Comparison of ENCODE assay signal across 17 cellular contexts in the genomic region with DNA sequence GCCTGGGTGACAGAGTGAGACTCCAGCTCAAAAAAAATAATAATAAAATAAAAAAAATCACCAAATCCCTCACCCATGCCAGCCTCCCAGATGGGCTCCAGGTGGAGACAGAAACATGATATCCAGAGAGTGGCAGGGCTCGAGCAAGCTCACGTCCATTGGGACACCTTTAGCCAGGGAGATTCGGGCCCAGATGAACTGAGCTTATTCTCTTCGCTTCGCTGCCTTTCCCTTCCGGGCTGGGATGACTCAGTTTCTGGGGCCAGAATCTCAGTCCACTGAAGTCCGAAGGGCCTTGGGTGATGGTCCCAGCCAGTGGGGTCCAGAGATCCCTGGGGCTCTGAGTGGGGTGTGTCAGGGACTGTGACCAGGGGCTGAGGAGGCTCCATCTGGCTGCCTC. TPM values are rescaled to one million over a fixed set of nuclear protein-coding genes. Genes with fewer than 3 reads are reported as not detected.
DNase-seq lines count a peak whose midpoint lies in the region; ATAC-seq and TF ChIP-seq lines count a peak whose summit lies in the region.
"Had no signal": no experiment of that assay in that cellular context is flagged by ENCODE, and none has a peak within 500 bp of the region (broad histone marks: within the 10 kb centered on the region; RNA-seq: fewer than 3 reads in every experiment).

No MANE protein-coding gene starts in this region.

- no peak overlapping the region for H3K18ac ChIP-seq in neuronal stem cell (ENCODE audit: low read length)

- H2BK15ac ChIP-seq in neuronal stem cell (ENCODE audit: low read length): peak overlapping the region; percentile 90

- peaks cover 10% of the 10 kb centered on the region for H3K9me3 Mint-ChIP-seq in stimulated activated memory B cell treated with anti-CD40 and anti-IgM and Interleukin-4, amounts not matched to agents 10 μg/mL and 1 μg/mL and 100 μg/mL, for 72 hours
- H3K9me3 Mint-ChIP-seq in glutamatergic neuron (ENCODE audit: unreplicated experiment): peaks cover 10% of the 10 kb centered on the region

- H3K36me3 Mint-ChIP-seq in stimulated activated memory B cell treated with anti-CD40 and anti-IgM and Interleukin-4, amounts not matched to agents 10 μg/mL and 1 μg/mL and 100 μg/mL, for 72 hours: no peaks in the 10 kb centered on the region
- peaks cover 12% of the 10 kb centered on the region for H3K36me3 Mint-ChIP-seq in glutamatergic neuron (ENCODE audit: unreplicated experiment)

- TF ChIP-seq CTCF in epithelial cell of proximal tubule (conservative IDR thresholded peaks at IDR 0.05; ENCODE audit: low read depth, low read length) (peak; percentile 48), glutamatergic neuron (IDR thresholded peaks at IDR 0.05; ENCODE audit: partially characterized antibody, unreplicated experiment) (no peak)

- no peak overlapping the region for H3K14ac ChIP-seq in neuronal stem cell (ENCODE audit: low read length)

- H3K23ac ChIP-seq in neuronal stem cell (ENCODE audit: low read depth, low read length, poor library complexity): no peak overlapping the region

- no peak overlapping the region for H2AFZ ChIP-seq in neuronal stem cell (ENCODE audit: low read length)
- H2AFZ ChIP-seq: GM23248 had no signal

- peaks cover 8% of the 10 kb centered on the region for H3K4me1 Mint-ChIP-seq in stimulated activated memory B cell treated with anti-CD40 and anti-IgM and Interleukin-4, amounts not matched to agents 10 μg/mL and 1 μg/mL and 100 μg/mL, for 72 hours
- peaks cover 10% of the 10 kb centered on the region for H3K4me1 Mint-ChIP-seq in glutamatergic neuron (ENCODE audit: low read depth, unreplicated experiment)

- H3K36me3 ChIP-seq in neuronal stem cell (replicated peaks in 1 of 2; ENCODE audit: control insufficient read depth in 2 of 2, insufficient read depth in 2 of 2, low read length in 2 of 2): no peaks in the 10 kb centered on the region
- H3K36me3 ChIP-seq: HAP-1, SJSA1 had no signal

- H2BK12ac ChIP-seq in neuronal stem cell (ENCODE audit: low read length): no peak overlapping the region

- H3K4me2 ChIP-seq in neuronal stem cell (ENCODE audit: insufficient read depth, low read length, poor library complexity, severe bottlenecking): no peak overlapping the region

- H3K4ac ChIP-seq in neuronal stem cell (ENCODE audit: low read length): no peak overlapping the region

- no peak overlapping the region for H2BK120ac ChIP-seq in neuronal stem cell (ENCODE audit: low read depth, low read length)

- peaks cover 27% of the 10 kb centered on the region for H3K27me3 Mint-ChIP-seq in stimulated activated memory B cell treated with anti-CD40 and anti-IgM and Interleukin-4, amounts not matched to agents 10 μg/mL and 1 μg/mL and 100 μg/mL, for 72 hours
- H3K27me3 Mint-ChIP-seq in glutamatergic neuron (ENCODE audit: unreplicated experiment): peaks cover 4% of the 10 kb centered on the region

- no peaks in the 10 kb centered on the region for H3K79me1 ChIP-seq in neuronal stem cell (ENCODE audit: low read depth, low read length)

- no peak overlapping the region for H3K27ac ChIP-seq in neuronal stem cell (replicated peaks; ENCODE audit: low read length)
- H3K27ac ChIP-seq: C4-2B, GM23248, SJSA1 had no signal

- H2AK5ac ChIP-seq in neuronal stem cell (ENCODE audit: low read depth, low read length): no peak overlapping the region

- H2BK5ac ChIP-seq in neuronal stem cell (ENCODE audit: low read length): no peak overlapping the region

- no peak overlapping the region for H4K8ac ChIP-seq in neuronal stem cell (ENCODE audit: low read depth, low read length)

- DNase-seq in DMS 273 (lab: John Stamatoyannopoulos, UW; ENCODE audit: unreplicated experiment): peak; percentile 66
- peak; percentile 41 for DNase-seq in M059J (ENCODE audit: low read depth)
- DNase-seq in epithelial cell of proximal tubule (ENCODE audit: low read depth): no peak
- no peak for DNase-seq in neuronal stem cell (ENCODE audit: low spot score)
- DNase-seq in glutamatergic neuron: no peak
- DNase-seq: GF-D8, GM23248, NCI-H1092 treated with DMSO at 0.1 percent for 48 hours, NCI-H146, NCI-H2029 treated with DMSO at 0.1 percent for 48 hours, NCI-H510A, NCI-H82 had no signal

- H3K4me3 Mint-ChIP-seq in stimulated activated memory B cell treated with anti-CD40 and anti-IgM and Interleukin-4, amounts not matched to agents 10 μg/mL and 1 μg/mL and 100 μg/mL, for 72 hours: no peak overlapping the region
- H3K4me3 Mint-ChIP-seq in glutamatergic neuron (ENCODE audit: unreplicated experiment): no peak overlapping the region

- peaks cover 0 to 4% of the 10 kb centered on the region in 2 donors for H3K4me1 ChIP-seq in neuronal stem cell (ENCODE audit: control insufficient read depth in 2 of 2, insufficient read depth in 1 of 2, low read depth in 1 of 2, low read length in 2 of 2)
- H3K4me1 ChIP-seq: HAP-1, SJSA1 had no signal

- no peak overlapping the region for H3K9ac ChIP-seq in neuronal stem cell (ENCODE audit: low read depth, low read length, poor library complexity)
- H3K9ac ChIP-seq: GM23248 had no signal

- peaks cover 0 to 6% (median 0%) of the 10 kb centered on the region in 3 experiments for H3K27me3 ChIP-seq in neuronal stem cell (ENCODE audit: control insufficient read depth in 3 of 3, insufficient read depth in 3 of 3, low read depth in 1 of 3, low read length in 3 of 3)

- H3K27ac Mint-ChIP-seq in stimulated activated memory B cell treated with anti-CD40 and anti-IgM and Interleukin-4, amounts not matched to agents 10 μg/mL and 1 μg/mL and 100 μg/mL, for 72 hours: no peak overlapping the region
- no peak overlapping the region for H3K27ac Mint-ChIP-seq in glutamatergic neuron (ENCODE audit: unreplicated experiment)

- no peak for ATAC-seq in stimulated activated memory B cell treated with anti-CD40 and anti-IgM and Interleukin-4, amounts not matched to agents 10 μg/mL and 1 μg/mL and 100 μg/mL, for 72 hours
- no peak for ATAC-seq in GM18867 (IDR thresholded peaks at IDR 0.05; ENCODE audit: unreplicated experiment)

- H3K4me3 ChIP-seq in epithelial cell of proximal tubule (ENCODE audit: low read depth, low read length): no peak overlapping the region
- H3K4me3 ChIP-seq in neuronal stem cell (ENCODE audit: low read length in 2 of 2): no peak overlapping the region
- H3K4me3 ChIP-seq: GM23248, HAP-1, SJSA1 had no signal

- no peak overlapping the region for H4K91ac ChIP-seq in neuronal stem cell (ENCODE audit: low read depth, low read length, poor library complexity)

- H3K9me3 ChIP-seq in neuronal stem cell (replicated peaks in 1 of 2; ENCODE audit: control insufficient read depth in 2 of 2, insufficient read depth in 1 of 2, low read depth in 1 of 2, low read length in 2 of 2): no peaks in the 10 kb centered on the region
- H3K9me3 ChIP-seq: HAP-1, SJSA1 had no signal

- no CpG with 5 or more reads among the region's 7 CpGs for WGBS in neuronal stem cell (ENCODE audit: extremely low coverage in 2 of 2, insufficient read length in 2 of 2, insufficient replicate concordance in 1 of 2), 2 donors

RNA-seq across cellular contexts. Expression of gene MYEOV, which starts 23.0 kb away (rescaled TPM):
- 2.7 TPM in 2 replicates for total RNA-seq in M059J (2014; rRNA removed; shearing (Covaris generic))
- total RNA-seq in epithelial cell of proximal tubule (8.6 and 14.9 TPM in 2 replicates), glutamatergic neuron (ENCODE audit: unreplicated experiment) (not detected)
- 0.08 TPM for polyA plus RNA-seq in neuronal stem cell (2013, experiment 1 of 2)
- polyA plus RNA-seq in neuronal stem cell (2013, experiment 2 of 2): 0.26 TPM

Comparison
In these comparisons a context has a peak if more than half of its experiments do, and no peak if none do; other contexts are left out.
1. DNase-seq: peak in DMS 273 (single experiment) and M059J (single experiment); none in epithelial cell of proximal tubule (single experiment), neuronal stem cell (single experiment) and glutamatergic neuron (single experiment).